In the genomic region with DNA sequence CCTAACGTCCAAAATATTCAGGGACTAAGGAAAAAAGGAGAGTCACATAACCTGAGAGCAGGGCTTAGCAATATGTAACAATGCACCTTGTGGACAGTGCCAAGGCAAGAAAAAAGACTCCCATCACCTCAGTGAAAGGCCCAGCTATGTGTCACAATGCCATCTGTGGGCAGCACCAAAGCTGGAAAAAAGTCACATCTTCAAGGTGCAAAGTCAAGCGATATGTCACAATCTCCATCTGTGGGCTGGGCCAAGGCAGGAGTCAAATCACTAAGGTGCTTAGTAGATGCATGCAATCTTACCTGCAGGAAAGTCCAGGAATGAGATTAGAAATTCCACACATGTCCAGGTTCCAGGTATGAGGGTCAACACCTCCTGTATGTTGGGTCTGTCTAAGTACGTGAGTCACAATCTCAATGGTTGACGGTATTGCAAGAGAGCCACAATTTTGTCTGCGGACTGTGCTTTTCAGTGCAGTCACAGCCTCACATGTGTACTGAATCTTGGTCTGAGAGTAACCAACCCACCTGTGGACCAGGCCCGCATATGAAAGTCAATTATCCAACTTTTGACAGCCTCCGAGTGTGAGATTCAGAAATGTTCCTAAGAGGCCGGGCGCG, we compare ENCODE assay signal across 8 cellular contexts. TPM values are rescaled to one million over a fixed set of nuclear protein-coding genes. Genes with fewer than 3 reads are reported as not detected.
DNase-seq lines count a peak whose midpoint lies in the region; ATAC-seq lines count a peak whose summit lies in the region.

No MANE protein-coding gene starts in this region.

- peak overlapping the region; percentile 98 for H3K4me3 ChIP-seq in iPS-18c (ENCODE audit: insufficient read depth, low read depth, low read length)

- ATAC-seq in esophagus mucosa, result no peak

- peaks cover 46% of the 10 kb centered on the region for H3K9me3 Mint-ChIP-seq in T-helper 2 cell treated with Interferon-gamma antibody and Interleukin-4, amounts not matched to agents 5 μg/mL and 100 μg/mL, for 36 hours
- peaks cover 39% of the 10 kb centered on the region for H3K9me3 Mint-ChIP-seq in activated T-helper 2 cell treated with anti-CD3 and anti-CD28 coated beads, Interferon-gamma antibody, Interleukin-2, Interleukin-4, amounts not matched to agents 10 μg/mL and 5 μg/mL and 100 μg/mL, durations not matched to agents 14 hours and 24 hours and 36 hours
- peaks cover 6% of the 10 kb centered on the region for H3K9me3 Mint-ChIP-seq in stimulated activated naive CD8-positive, alpha-beta T cell treated with anti-CD3 and anti-CD28 coated beads, Interleukin-15, Interleukin-2, amounts not matched to agents 100 ng/mL and 50 ng/mL, for 24 hours

- H3K27ac Mint-ChIP-seq in T-helper 2 cell treated with Interferon-gamma antibody and Interleukin-4, amounts not matched to agents 5 μg/mL and 100 μg/mL, for 36 hours, result no peak overlapping the region
- no peak overlapping the region for H3K27ac Mint-ChIP-seq in activated T-helper 2 cell treated with anti-CD3 and anti-CD28 coated beads, Interferon-gamma antibody, Interleukin-2, Interleukin-4, amounts not matched to agents 10 μg/mL and 5 μg/mL and 100 μg/mL, durations not matched to agents 14 hours and 24 hours and 36 hours
- peak overlapping the region; percentile 55 for H3K27ac Mint-ChIP-seq in stimulated activated naive CD8-positive, alpha-beta T cell treated with anti-CD3 and anti-CD28 coated beads, Interleukin-15, Interleukin-2, amounts not matched to agents 100 ng/mL and 50 ng/mL, for 24 hours

- in situ Hi-C loops in ACHN (cut with HindIII; ENCODE audit: low pct_ligation_motif_present, low pct_unique_long_range_greater_than_20kb, low sequenced_read_pairs), result no loop called here

- peaks cover 49% of the 10 kb centered on the region for H3K36me3 Mint-ChIP-seq in T-helper 2 cell treated with Interferon-gamma antibody and Interleukin-4, amounts not matched to agents 5 μg/mL and 100 μg/mL, for 36 hours (ENCODE audit: low read depth)
- H3K36me3 Mint-ChIP-seq in activated T-helper 2 cell treated with anti-CD3 and anti-CD28 coated beads, Interferon-gamma antibody, Interleukin-2, Interleukin-4, amounts not matched to agents 10 μg/mL and 5 μg/mL and 100 μg/mL, durations not matched to agents 14 hours and 24 hours and 36 hours (ENCODE audit: low read depth), result peaks cover 60% of the 10 kb centered on the region
- peaks cover 37% of the 10 kb centered on the region for H3K36me3 Mint-ChIP-seq in stimulated activated naive CD8-positive, alpha-beta T cell treated with anti-CD3 and anti-CD28 coated beads, Interleukin-15, Interleukin-2, amounts not matched to agents 100 ng/mL and 50 ng/mL, for 24 hours (ENCODE audit: low read depth)

- DNase-seq in T-helper 2 cell treated with Interferon-gamma antibody and Interleukin-4, amounts not matched to agents 5 μg/mL and 100 μg/mL, for 36 hours (ENCODE audit: low spot score), result no peak
- DNase-seq in T-helper 2 cell (no peak), ACHN (no peak), NCI-H345 (lab: John Stamatoyannopoulos, UW) (no peak)
- no peak for DNase-seq in activated T-helper 2 cell treated with anti-CD3 and anti-CD28 coated beads, Interferon-gamma antibody, Interleukin-2, Interleukin-4, amounts not matched to agents 10 μg/mL and 5 μg/mL and 100 μg/mL, durations not matched to agents 14 hours and 24 hours and 36 hours (ENCODE audit: low spot score)

- no peaks in the 10 kb centered on the region for H3K9me3 ChIP-seq in iPS-18c (ENCODE audit: control insufficient read depth, insufficient read depth, low read length)

- no peaks in the 10 kb centered on the region for H3K27me3 Mint-ChIP-seq in T-helper 2 cell treated with Interferon-gamma antibody and Interleukin-4, amounts not matched to agents 5 μg/mL and 100 μg/mL, for 36 hours (ENCODE audit: low read depth)
- no peaks in the 10 kb centered on the region for H3K27me3 Mint-ChIP-seq in activated T-helper 2 cell treated with anti-CD3 and anti-CD28 coated beads, Interferon-gamma antibody, Interleukin-2, Interleukin-4, amounts not matched to agents 10 μg/mL and 5 μg/mL and 100 μg/mL, durations not matched to agents 14 hours and 24 hours and 36 hours (ENCODE audit: low read depth)
- no peaks in the 10 kb centered on the region for H3K27me3 Mint-ChIP-seq in stimulated activated naive CD8-positive, alpha-beta T cell treated with anti-CD3 and anti-CD28 coated beads, Interleukin-15, Interleukin-2, amounts not matched to agents 100 ng/mL and 50 ng/mL, for 24 hours

- intact Hi-C loops in activated T-helper 2 cell treated with anti-CD3 and anti-CD28 coated beads, Interferon-gamma antibody, Interleukin-2, Interleukin-4, amounts not matched to agents 10 μg/mL and 5 μg/mL and 100 μg/mL, durations not matched to agents 14 hours and 24 hours and 36 hours (cut with micrococcal nuclease), result no loop called here

- peaks cover 15% of the 10 kb centered on the region for H3K4me1 Mint-ChIP-seq in T-helper 2 cell treated with Interferon-gamma antibody and Interleukin-4, amounts not matched to agents 5 μg/mL and 100 μg/mL, for 36 hours (ENCODE audit: low read depth)
- H3K4me1 Mint-ChIP-seq in activated T-helper 2 cell treated with anti-CD3 and anti-CD28 coated beads, Interferon-gamma antibody, Interleukin-2, Interleukin-4, amounts not matched to agents 10 μg/mL and 5 μg/mL and 100 μg/mL, durations not matched to agents 14 hours and 24 hours and 36 hours (ENCODE audit: low read depth), result peaks cover 14% of the 10 kb centered on the region
- peaks cover 31% of the 10 kb centered on the region for H3K4me1 Mint-ChIP-seq in stimulated activated naive CD8-positive, alpha-beta T cell treated with anti-CD3 and anti-CD28 coated beads, Interleukin-15, Interleukin-2, amounts not matched to agents 100 ng/mL and 50 ng/mL, for 24 hours (ENCODE audit: low read depth)

- peak overlapping the region; percentile 91 for H3K4me3 Mint-ChIP-seq in T-helper 2 cell treated with Interferon-gamma antibody and Interleukin-4, amounts not matched to agents 5 μg/mL and 100 μg/mL, for 36 hours
- peak overlapping the region; percentile 85 for H3K4me3 Mint-ChIP-seq in activated T-helper 2 cell treated with anti-CD3 and anti-CD28 coated beads, Interferon-gamma antibody, Interleukin-2, Interleukin-4, amounts not matched to agents 10 μg/mL and 5 μg/mL and 100 μg/mL, durations not matched to agents 14 hours and 24 hours and 36 hours (ENCODE audit: low read depth)
- H3K4me3 Mint-ChIP-seq in stimulated activated naive CD8-positive, alpha-beta T cell treated with anti-CD3 and anti-CD28 coated beads, Interleukin-15, Interleukin-2, amounts not matched to agents 100 ng/mL and 50 ng/mL, for 24 hours, result peak overlapping the region; percentile 88

RNA-seq across cellular contexts. Expression of a gene that starts 14.8 kb away (rescaled TPM):
- total RNA-seq in activated T-helper 2 cell treated with anti-CD3 and anti-CD28 coated beads, Interferon-gamma antibody, Interleukin-2, Interleukin-4, amounts not matched to agents 10 μg/mL and 5 μg/mL and 100 μg/mL, durations not matched to agents 14 hours and 24 hours and 36 hours, result 33.5 and 34.9 TPM in 2 replicates
- 4.5 TPM for total RNA-seq in esophagus mucosa
